ENCODE assay signal across 25 cellular contexts in genomic region chr15:67943475-67943874, GRCh38.
A peak's percentile ranks its signal among the peaks of the same experiment; 100 is the strongest.
DNase-seq lines count a peak whose midpoint lies in the region; ATAC-seq and TF ChIP-seq lines count a peak whose summit lies in the region.
"Had no signal": no experiment of that assay in that cellular context is flagged by ENCODE, and none has a peak within 500 bp of the region (broad histone marks: within the 10 kb centered on the region; RNA-seq: fewer than 3 reads in every experiment).

No MANE protein-coding gene starts in this region.

- TF ChIP-seq POLR2A in heart left ventricle (IDR thresholded peaks at IDR 0.05) (no peak), lower leg skin (IDR thresholded peaks at IDR 0.05) (no peak)

- TF ChIP-seq CTCF in heart left ventricle (IDR thresholded peaks at IDR 0.05): no peak
- TF ChIP-seq CTCF in right atrium auricular region (IDR thresholded peaks at IDR 0.05): no peak
- TF ChIP-seq CTCF in lower leg skin (IDR thresholded peaks at IDR 0.05): no peak

- H3K4me1 ChIP-seq in heart left ventricle: peaks cover 0 to 40% (median 26%) of the 10 kb centered on the region in 12 donors
- peaks cover 0 to 41% of the 10 kb centered on the region in 2 donors for H3K4me1 ChIP-seq in right atrium auricular region
- peaks cover 21% of the 10 kb centered on the region for H3K4me1 ChIP-seq in rectal smooth muscle tissue (ENCODE audit: control insufficient read depth, insufficient read depth, low read length)
- H3K4me1 ChIP-seq: parathyroid adenoma, upper lobe of right lung had no signal

- H3K36me3 ChIP-seq in heart left ventricle: no peaks in the 10 kb centered on the region
- no peaks in the 10 kb centered on the region for H3K36me3 ChIP-seq in right atrium auricular region
- no peaks in the 10 kb centered on the region for H3K36me3 ChIP-seq in rectal smooth muscle tissue (ENCODE audit: control insufficient read depth, insufficient read depth, low read length)
- H3K36me3 ChIP-seq: upper lobe of right lung, WERI-Rb-1 had no signal

- DNase-seq in heart left ventricle: no peak
- DNase-seq in Right ventricle myocardium superior: no peak
- no peak for DNase-seq in right atrium auricular region (ENCODE audit: low spot score)
- DNase-seq in KG1 (lab: John Stamatoyannopoulos, UW): no peak
- no peak for DNase-seq in SW480 (ENCODE audit: low spot score)
- no peak for DNase-seq in lower leg skin (ENCODE audit: low spot score in 2 of 2)
- DNase-seq: activated CD4-positive, alpha-beta T cell treated with anti-CD3 and anti-CD28 coated beads, Interleukin-2, amount 10 ng/mL, durations not matched to agents 24 days and 14 days; activated effector memory CD4-positive, alpha-beta T cell treated with anti-CD3 and anti-CD28 coated beads, Interleukin-2, amount 50 U/mL, for 16 hours; activated T-cell treated with anti-CD3 and anti-CD28 coated beads, Interleukin-2, amount 50 U/mL, for 1 hour; DMS79 treated with DMSO at 0.1 percent for 48 hours; erythroblast; GF-D8; GM23248; HFFc6; IMR-90; kidney; NCI-H446; NCI-H774; stimulated activated CD4-positive, alpha-beta T cell treated with anti-CD3 and anti-CD28 coated beads, Interleukin-4, amount 100 ng/mL, for 1 hour; T-cell; upper lobe of right lung; WERI-Rb-1 had no signal

- intact Hi-C loops in heart left ventricle (cut with DNase I) (loop anchor here in 1 of 10 donors (10.0 kb wide), 1 partner anchor 111 kb away; the partner anchor contains the start of gene PIAS1), Right ventricle myocardium superior (cut with DNase I) (no loop called here), lower leg skin (cut with DNase I; ENCODE audit: low total_unique reads) (no loop called here)

- peak overlapping the region; percentile 27 to 88 (median 70) for H3K27ac ChIP-seq in heart left ventricle
- peak overlapping the region; percentile 74 to 95 for H3K27ac ChIP-seq in right atrium auricular region
- H3K27ac ChIP-seq in rectal smooth muscle tissue (ENCODE audit: low read depth, low read length): peak overlapping the region; percentile 85
- H3K27ac ChIP-seq: GM23248, parathyroid adenoma, upper lobe of right lung, WERI-Rb-1 had no signal

- H3K9me3 ChIP-seq in heart left ventricle: no peaks in the 10 kb centered on the region
- H3K9me3 ChIP-seq in right atrium auricular region: no peaks in the 10 kb centered on the region
- H3K9me3 ChIP-seq: upper lobe of right lung had no signal

- ATAC-seq in heart left ventricle: peak; percentile 2 to 38 (median 20)
- no peak for ATAC-seq in Right ventricle myocardium superior (ENCODE audit: poor library complexity)
- ATAC-seq in HG03097 (IDR thresholded peaks at IDR 0.05; ENCODE audit: low FRiP score, unreplicated experiment): no peak
- ATAC-seq: T-cell had no signal

- H3K27me3 ChIP-seq in heart left ventricle (no peaks in the 10 kb centered on the region), right atrium auricular region (no peaks in the 10 kb centered on the region), rectal smooth muscle tissue (ENCODE audit: control insufficient read depth, insufficient read depth, low read length) (no peaks in the 10 kb centered on the region)
- H3K27me3 ChIP-seq: upper lobe of right lung had no signal

- no peak overlapping the region for H3K9ac ChIP-seq in rectal smooth muscle tissue (ENCODE audit: low read length)
- H3K9ac ChIP-seq: GM23248, parathyroid adenoma had no signal

- H3K4me3 ChIP-seq in heart left ventricle: no peak overlapping the region
- no peak overlapping the region for H3K4me3 ChIP-seq in right atrium auricular region
- no peak overlapping the region for H3K4me3 ChIP-seq in rectal smooth muscle tissue (ENCODE audit: low read length)
- H3K4me3 ChIP-seq in lower leg skin (ENCODE audit: low read depth, poor library complexity, severe bottlenecking): no peak overlapping the region
- H3K4me3 ChIP-seq: GM23248, upper lobe of right lung had no signal

- 41 to 91% (median 81%) methylated on average over 2 of the region's 2 CpGs for WGBS in heart left ventricle, 4 donors
- WGBS in lower leg skin, 2 donors: 92 to 97% methylated on average over 2 of the region's 2 CpGs

Comparison
In these comparisons a context has a peak if more than half of its experiments do, and no peak if none do; other contexts are left out.
1. ATAC-seq: peak in heart left ventricle (4 of 4); none in Right ventricle myocardium superior (single experiment) and HG03097 (single experiment).
2. Peak in every context shown above with its lines, with median percentiles within 50 percentile points of each other: H3K27ac ChIP-seq.